ENCODE assay signal across 14 cellular contexts in genomic region chr17:78529871-78530670, GRCh38. TPM values are rescaled to one million over a fixed set of nuclear protein-coding genes. Genes with fewer than 3 reads are reported as not detected.
DNase-seq lines count a peak whose midpoint lies in the region; ATAC-seq, FAIRE-seq and TF ChIP-seq lines count a peak whose summit lies in the region.
"Had no signal": no experiment of that assay in that cellular context is flagged by ENCODE, and none has a peak within 500 bp of the region (broad histone marks: within the 10 kb centered on the region; RNA-seq: fewer than 3 reads in every experiment).

No MANE protein-coding gene starts in this region.

- CTCF ChIA-PET in H1 (lab: Charles Lee; ENCODE audit: partially characterized antibody), result interaction anchor here (1.0 to 1.5 kb wide), 2 partner anchors 29 to 216 kb away, joined by 3 read pairs; no protein-coding TSS in a partner anchor
- CTCF ChIA-PET in Calu3 (lab: Charles Lee), result interaction anchor here (0.6 kb wide), 1 partner anchor 177 kb away, joined by 6 read pairs; no protein-coding TSS in a partner anchor

- intact Hi-C loops in Calu3 (cut with micrococcal nuclease; ENCODE audit: unreplicated experiment), result no loop called here

- no peak overlapping the region for H3K27ac Mint-ChIP-seq in Calu3 (ENCODE audit: unreplicated experiment)
- H3K27ac Mint-ChIP-seq: memory B cell had no signal

- H2BK5ac ChIP-seq in H1 (ENCODE audit: low read depth, low read length), result no peak overlapping the region

- H3K9ac ChIP-seq in H1 (replicated peaks in 1 of 4; ENCODE audit: extremely low read depth in 1 of 4, low read depth in 3 of 4, low read length in 3 of 4), result no peak overlapping the region

- no peak overlapping the region for H3K23ac ChIP-seq in H1 (ENCODE audit: insufficient read length)

- no TSS peak for BruUV-seq in Calu3 (replicated peaks; lab: Mats Ljungman, UMichigan)

- no peak overlapping the region for H2AFZ ChIP-seq in H1 (ENCODE audit: low read length)

- peaks cover 2% of the 10 kb centered on the region for H3K9me3 Mint-ChIP-seq in Calu3 (ENCODE audit: low read depth, unreplicated experiment)
- H3K9me3 Mint-ChIP-seq: memory B cell had no signal

- H4K20me1 ChIP-seq in H1 (replicated peaks in 1 of 2; ENCODE audit: control insufficient read depth in 1 of 2, insufficient read depth in 2 of 2, low read length in 2 of 2), result no peaks in the 10 kb centered on the region

- H3K4me2 ChIP-seq in H1 (ENCODE audit: insufficient read depth in 1 of 2, low read depth in 2 of 2, low read length in 2 of 2), result no peak overlapping the region

- no peak overlapping the region for H4K5ac ChIP-seq in H1 (ENCODE audit: insufficient read length, low read depth, low read length)

- H2BK15ac ChIP-seq in H1 (ENCODE audit: low read length), result no peak overlapping the region

- H4K8ac ChIP-seq in H1 (ENCODE audit: extremely low read depth, insufficient read depth, low read length), result 0 out of 2 replicates have a peak overlapping the region, but pooled peaks have one; percentile 5

- no peak overlapping the region for H3K14ac ChIP-seq in H1 (ENCODE audit: insufficient read length)

- 90% methylated on average over 15 of the region's 29 CpGs; no CpG with 5 or more reads in 1 of the 2 experiments for WGBS in H1 (ENCODE audit: extremely low coverage in 1 of 2, insufficient coverage in 1 of 2, insufficient read length in 1 of 2, insufficient replicate concordance in 2 of 2, low coverage in 1 of 2, low lambda C conversion rate in 2 of 2, missing lambda C conversion rate in 1 of 2), 2 experiments

- TF ChIP-seq POLR2A in H1 (IDR thresholded peaks at IDR 0.05; ENCODE audit: control extremely low read depth in 1 of 2, low read depth in 2 of 2, low read length in 2 of 2), result no peak

- no peaks in the 10 kb centered on the region for H3K79me1 ChIP-seq in H1 (ENCODE audit: low read depth, low read length)

- no peak overlapping the region for H3K27ac ChIP-seq in H1 (ENCODE audit: low read depth, low read length)
- H3K27ac ChIP-seq: prostate gland had no signal

- no peak for FAIRE-seq in H1 (lab: Jason Lieb, UNC)
- FAIRE-seq: GM12892 had no signal

- H3K4me1 Mint-ChIP-seq in Calu3 (ENCODE audit: low read depth, unreplicated experiment), result peaks cover 57% of the 10 kb centered on the region
- H3K4me1 Mint-ChIP-seq: memory B cell had no signal

- no peak overlapping the region for H3K4me3 Mint-ChIP-seq in Calu3 (ENCODE audit: low read depth, unreplicated experiment)
- H3K4me3 Mint-ChIP-seq: memory B cell had no signal

- no peaks in the 10 kb centered on the region for H3K79me2 ChIP-seq in H1 (ENCODE audit: control insufficient read depth in 1 of 2, insufficient read depth in 2 of 2, low read length in 2 of 2)

- ATAC-seq in HG02571 (IDR thresholded peaks at IDR 0.05; ENCODE audit: unreplicated experiment), result no peak
- ATAC-seq: Panc1 had no signal

- H2BK20ac ChIP-seq in H1 (ENCODE audit: low read length), result no peak overlapping the region

- H3K18ac ChIP-seq in H1 (ENCODE audit: extremely low read depth, low read length), result no peak overlapping the region

- DNase-seq in NCI-H1417 (lab: John Stamatoyannopoulos, UW) (peak; percentile 63 to 87 (median 80)), NCI-H524 (lab: John Stamatoyannopoulos, UW) (peak; percentile 100), H1 (ENCODE audit: low read depth in 1 of 2, low spot score in 2 of 2) (no peak), superior temporal gyrus (ENCODE audit: extremely low spot score) (peak; percentile 56), ureter (ENCODE audit: low spot score) (no peak), OCI-M1 (lab: John Stamatoyannopoulos, UW) (no peak), Calu3 (no peak)
- DNase-seq: Caco-2 had no signal

- no peak overlapping the region for H3K4me3 ChIP-seq in H1 (ENCODE audit: extremely low read depth in 1 of 4, insufficient read depth in 2 of 4, low read depth in 3 of 4, low read length in 4 of 4)
- H3K4me3 ChIP-seq: prostate gland had no signal

- H3K4ac ChIP-seq in H1 (replicated peaks; ENCODE audit: insufficient read length, low read depth, low read length), result peak overlapping the region; percentile 38

- TF ChIP-seq RAD21 in H1 (IDR thresholded peaks at IDR 0.05 in 1 of 2, conservative IDR thresholded peaks at IDR 0.05 in 1 of 2; ENCODE audit: low read depth in 2 of 2, low read length in 2 of 2), result no peak

- POLR2A ChIA-PET in H1 (lab: Charles Lee; ENCODE audit: partially characterized antibody), result no interaction called here

- H2BK120ac ChIP-seq in H1 (replicated peaks; ENCODE audit: low read depth, low read length), result no peak overlapping the region

- H2BK12ac ChIP-seq in H1 (ENCODE audit: low read depth, low read length), result no peak overlapping the region

- TF ChIP-seq CTCF in H1 (IDR thresholded peaks at IDR 0.05; ENCODE audit: control extremely low read depth in 1 of 3, insufficient read depth in 1 of 3, low read depth in 1 of 3, low read length in 3 of 3) (no peak), Calu3 (IDR thresholded peaks at IDR 0.05; ENCODE audit: unreplicated experiment) (no peak)

- H4K91ac ChIP-seq in H1 (replicated peaks; ENCODE audit: insufficient read length, low read length), result no peak overlapping the region

- H3K56ac ChIP-seq in H1 (replicated peaks; ENCODE audit: insufficient read length, low read depth, low read length), result no peak overlapping the region

- H3K4me1 ChIP-seq in H1 (replicated peaks in 1 of 4; ENCODE audit: control insufficient read depth in 3 of 4, insufficient read depth in 4 of 4, low read length in 3 of 4), result peaks cover 0 to 6% (median 3%) of the 10 kb centered on the region in 4 experiments; a peak in 4 of 7 replicates
- H3K4me1 ChIP-seq: prostate gland had no signal

- H3K36me3 ChIP-seq in H1 (ENCODE audit: control insufficient read depth in 2 of 4, insufficient read depth in 4 of 4, low read length in 3 of 4), result no peaks in the 10 kb centered on the region
- H3K36me3 ChIP-seq: prostate gland had no signal

- H3K9me3 ChIP-seq in H1 (ENCODE audit: insufficient read depth in 2 of 2, low read depth in 1 of 2, low read length in 1 of 2), result no peaks in the 10 kb centered on the region
- H3K9me3 ChIP-seq: Caco-2, prostate gland had no signal

- no peaks in the 10 kb centered on the region for H3K27me3 ChIP-seq in H1 (replicated peaks in 1 of 4; ENCODE audit: control insufficient read depth in 3 of 4, extremely low read depth in 1 of 4, insufficient read depth in 3 of 4, low read length in 3 of 4)

- H3K27me3 Mint-ChIP-seq in Calu3 (ENCODE audit: unreplicated experiment), result no peaks in the 10 kb centered on the region

- H3K36me3 Mint-ChIP-seq in Calu3 (ENCODE audit: insufficient read depth, unreplicated experiment), result peaks cover 11% of the 10 kb centered on the region
- H3K36me3 Mint-ChIP-seq: memory B cell had no signal

- H2AK5ac ChIP-seq in H1 (ENCODE audit: low read depth, low read length), result no peak overlapping the region

- no peaks in the 10 kb centered on the region for H3K23me2 ChIP-seq in H1 (ENCODE audit: low read depth, low read length)

- no peak for TF ChIP-seq EP300 in H1 (IDR thresholded peaks at IDR 0.05; ENCODE audit: borderline replicate concordance in 1 of 2, low read depth in 2 of 2, low read length in 2 of 2)

TF ChIP-seq in H1, 55 proteins besides CTCF, POLR2A, EP300 and RAD21:
- no peak for TF ChIP-seq CTBP2 (IDR thresholded peaks at IDR 0.05; ENCODE audit: borderline replicate concordance, insufficient read depth, insufficient read length, low read length)
- TF ChIP-seq CREB1 (IDR thresholded peaks at IDR 0.05), result no peak
- TF ChIP-seq BCL11A (IDR thresholded peaks at IDR 0.05; ENCODE audit: low read depth in 2 of 2, low read length in 2 of 2), result no peak
- no peak for TF ChIP-seq TBP (IDR thresholded peaks at IDR 0.05; ENCODE audit: low read depth, low read length)
- no peak for TF ChIP-seq FOSL1 (IDR thresholded peaks at IDR 0.05; ENCODE audit: insufficient read depth, low read depth, low read length)
- no peak for TF ChIP-seq CHD1 (IDR thresholded peaks at IDR 0.05; ENCODE audit: low read depth, low read length)
- no peak for TF ChIP-seq MAFK (IDR thresholded peaks at IDR 0.05; ENCODE audit: low read depth, low read length)
- no peak for TF ChIP-seq JUND (IDR thresholded peaks at IDR 0.05; ENCODE audit: low read length)
- no peak for TF ChIP-seq NRF1 (IDR thresholded peaks at IDR 0.05; ENCODE audit: low read depth, low read length)
- no peak for TF ChIP-seq RBBP5 (IDR thresholded peaks at IDR 0.05; ENCODE audit: borderline replicate concordance, low read depth, low read length)
- no peak for TF ChIP-seq JUN (IDR thresholded peaks at IDR 0.05; ENCODE audit: low read depth, low read length)

RNA-seq across cellular contexts. Expression of gene DNAH17, which starts 47.1 kb away (rescaled TPM):
- 0.67 and 1.1 TPM in 2 replicates for total RNA-seq in H1 (2021; fragmentation: NEBNext Ultra II Directional; extraction: Animal tissue kit (Norgen Biotek cat#: 25700))
- polyA plus RNA-seq in H1 (2011; rRNA removed), result 0.14 and 0.19 TPM in 2 replicates
- polyA plus RNA-seq in H1 (2011; cell fraction: cytosol; rRNA removed), result 0.17 TPM
- polyA plus RNA-seq in H1 (2011; cell fraction: nucleus; rRNA removed), result 0.57 TPM
- polyA plus RNA-seq in H1 (2012, experiment 1 of 2), result 2.2 to 3.9 TPM (median 3.1 TPM) in 4 replicates
- 0.28 TPM for polyA plus RNA-seq in H1 (2012, experiment 2 of 2)
- 0.59 TPM for polyA plus RNA-seq in H1 (2013, experiment 1 of 2)
- polyA plus RNA-seq in H1 (2013, experiment 2 of 2), result 0.40 TPM
- 0.19 and 0.20 TPM in 2 replicates for polyA minus RNA-seq in H1 (2011; rRNA and poly(A)+ RNA removed)
- polyA minus RNA-seq in H1 (2011; cell fraction: cytosol; rRNA and poly(A)+ RNA removed), result not detected
- 0.20 TPM for polyA minus RNA-seq in H1 (2011; cell fraction: nucleus; rRNA and poly(A)+ RNA removed)
- total RNA-seq in ureter (not detected), Calu3 (2022) (0.19 and 0.61 TPM in 2 replicates)
- total RNA-seq: LHCN-M2 had no signal

Comparison
In these comparisons a context has a peak if more than half of its experiments do, and no peak if none do; other contexts are left out.
1. DNase-seq: peak in NCI-H1417 (3 of 3), NCI-H524 (2 of 2) and superior temporal gyrus (single experiment); none in H1 (0 of 2), ureter (single experiment), OCI-M1 (single experiment) and Calu3 (single experiment).